12 cellular contexts compared by ENCODE assay signal in the genomic region with DNA sequence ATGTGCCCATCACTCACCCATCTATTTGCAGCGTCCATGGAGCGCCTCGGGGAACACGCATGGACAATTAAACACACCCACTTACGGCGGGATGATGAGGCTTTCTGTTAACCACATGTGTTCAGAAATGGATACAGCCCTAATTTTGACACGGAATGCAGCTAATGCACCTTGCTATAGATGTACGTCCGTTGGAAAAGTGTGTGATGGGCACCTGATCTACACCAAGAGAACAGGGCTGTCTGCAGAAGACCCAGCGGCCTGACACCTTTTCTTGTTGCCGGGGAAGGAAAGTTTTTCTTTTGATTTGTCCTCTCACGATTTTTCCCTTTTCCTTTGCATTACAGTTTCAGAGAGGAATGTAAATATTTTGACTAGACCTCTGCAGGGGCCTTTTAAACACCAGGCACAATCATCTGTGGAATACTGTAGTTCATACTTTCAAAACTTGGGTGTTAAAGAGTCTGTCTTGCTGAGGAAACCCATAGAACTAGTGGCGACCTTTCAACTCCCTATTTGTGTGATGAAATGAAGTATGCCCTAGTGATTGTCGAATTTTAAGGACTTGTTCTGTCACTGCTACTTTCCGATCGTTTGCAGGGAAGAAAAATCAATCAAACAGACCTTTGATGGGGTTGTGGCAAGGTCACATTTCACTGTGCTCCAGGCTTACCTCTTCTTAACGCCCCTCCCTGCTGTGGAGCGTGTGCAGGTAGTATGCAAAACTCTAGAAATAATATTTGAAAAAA. TPM values are rescaled to one million over a fixed set of nuclear protein-coding genes. Genes with fewer than 3 reads are reported as not detected.
DNase-seq lines count a peak whose midpoint lies in the region; ATAC-seq and TF ChIP-seq lines count a peak whose summit lies in the region.
"Had no signal": no experiment of that assay in that cellular context is flagged by ENCODE, and none has a peak within 500 bp of the region (broad histone marks: within the 10 kb centered on the region; RNA-seq: fewer than 3 reads in every experiment).

No MANE protein-coding gene starts in this region.

- H3K36me3 Mint-ChIP-seq in activated CD4-positive, alpha-beta T cell treated with anti-CD3 and anti-CD28 coated beads for 36 hours (ENCODE audit: low read depth) = no peaks in the 10 kb centered on the region
- H3K36me3 Mint-ChIP-seq in activated CD4-positive, alpha-beta T cell treated with anti-CD3 and anti-CD28 coated beads, Interleukin-2, amount 10 ng/mL, durations not matched to agents 7 days and 5 days (ENCODE audit: low read depth) = peaks cover 4% of the 10 kb centered on the region
- H3K36me3 Mint-ChIP-seq in endodermal cell (ENCODE audit: low read depth) = no peaks in the 10 kb centered on the region

- peaks cover 63% of the 10 kb centered on the region for H3K27me3 Mint-ChIP-seq in activated CD4-positive, alpha-beta T cell treated with anti-CD3 and anti-CD28 coated beads for 36 hours
- H3K27me3 Mint-ChIP-seq in activated CD4-positive, alpha-beta T cell treated with anti-CD3 and anti-CD28 coated beads, Interleukin-2, amount 10 ng/mL, durations not matched to agents 7 days and 5 days = peaks cover 66% of the 10 kb centered on the region
- H3K27me3 Mint-ChIP-seq in endodermal cell (ENCODE audit: insufficient read depth) = peaks cover 71% of the 10 kb centered on the region

- no peak overlapping the region for H2AFZ ChIP-seq in osteoblast (ENCODE audit: low read length)

- H3K4me3 Mint-ChIP-seq in activated CD4-positive, alpha-beta T cell treated with anti-CD3 and anti-CD28 coated beads for 36 hours = peak overlapping the region; percentile 18
- H3K4me3 Mint-ChIP-seq in activated CD4-positive, alpha-beta T cell treated with anti-CD3 and anti-CD28 coated beads, Interleukin-2, amount 10 ng/mL, durations not matched to agents 7 days and 5 days = no peak overlapping the region
- peak overlapping the region; percentile 38 for H3K4me3 Mint-ChIP-seq in endodermal cell

- CTCF ChIA-PET in activated CD4-positive, alpha-beta T cell treated with anti-CD3 and anti-CD28 coated beads for 36 hours (lab: Charles Lee) = no interaction called here
- CTCF ChIA-PET in activated CD4-positive, alpha-beta T cell treated with anti-CD3 and anti-CD28 coated beads, Interleukin-2, amount 10 ng/mL, durations not matched to agents 7 days and 5 days (lab: Charles Lee) = no interaction called here

- no peak overlapping the region for H3K27ac ChIP-seq in HUES6 (ENCODE audit: low read depth, low read length)
- H3K27ac ChIP-seq in endodermal cell (ENCODE audit: low read depth, low read length) = no peak overlapping the region
- no peak overlapping the region for H3K27ac ChIP-seq in osteoblast (ENCODE audit: low read depth, low read length)
- H3K27ac ChIP-seq: BLaER1 had no signal

- no peaks in the 10 kb centered on the region for H3K9me3 ChIP-seq in HUES6 (ENCODE audit: control insufficient read depth, insufficient read depth, low read depth, low read length)
- no peaks in the 10 kb centered on the region for H3K9me3 ChIP-seq in endodermal cell (ENCODE audit: control insufficient read depth, low read length)
- no peaks in the 10 kb centered on the region for H3K9me3 ChIP-seq in osteoblast (ENCODE audit: low read depth, low read length)

- H4K20me1 ChIP-seq in osteoblast (ENCODE audit: insufficient read depth, low read length) = no peaks in the 10 kb centered on the region

- ATAC-seq in activated CD4-positive, alpha-beta T cell treated with anti-CD3 and anti-CD28 coated beads for 36 hours = no peak
- no peak for ATAC-seq in GM18870 (IDR thresholded peaks at IDR 0.05; ENCODE audit: unreplicated experiment)
- ATAC-seq: sciatic nerve had no signal

- 5 to 11% methylated on average over 12 to 16 of the region's 18 CpGs for WGBS in endodermal cell (ENCODE audit: insufficient coverage in 1 of 2, insufficient read length in 1 of 2), 2 experiments

- H3K9me3 Mint-ChIP-seq in activated CD4-positive, alpha-beta T cell treated with anti-CD3 and anti-CD28 coated beads for 36 hours (ENCODE audit: low read depth) = no peaks in the 10 kb centered on the region
- H3K9me3 Mint-ChIP-seq in activated CD4-positive, alpha-beta T cell treated with anti-CD3 and anti-CD28 coated beads, Interleukin-2, amount 10 ng/mL, durations not matched to agents 7 days and 5 days = no peaks in the 10 kb centered on the region
- no peaks in the 10 kb centered on the region for H3K9me3 Mint-ChIP-seq in endodermal cell

- no peak for TF ChIP-seq CTCF in endodermal cell (conservative IDR thresholded peaks at IDR 0.05)
- no peak for TF ChIP-seq CTCF in osteoblast (IDR thresholded peaks at IDR 0.05; ENCODE audit: extremely low read depth, low read depth, low read length)

- intact Hi-C loops in activated CD4-positive, alpha-beta T cell treated with anti-CD3 and anti-CD28 coated beads for 36 hours (cut with DNase I, micrococcal nuclease) = loop anchor here (1.0 to 2.0 kb wide), 3 partner anchors 9 to 27 kb away; no protein-coding TSS in a partner anchor

- H3K4me2 ChIP-seq in osteoblast (ENCODE audit: insufficient read depth, low read length) = peak overlapping the region; percentile 36
- H3K4me2 ChIP-seq: BLaER1 had no signal

- H3K36me3 ChIP-seq in HUES6 (ENCODE audit: control insufficient read depth, insufficient read depth, low read length) (no peaks in the 10 kb centered on the region), endodermal cell (ENCODE audit: control insufficient read depth, insufficient read depth, low read length) (no peaks in the 10 kb centered on the region), osteoblast (ENCODE audit: insufficient read depth, low read length) (no peaks in the 10 kb centered on the region)
- H3K36me3 ChIP-seq: BLaER1 had no signal

- H3K4me3 ChIP-seq in HUES6 (ENCODE audit: low read depth, low read length) (peak overlapping the region; percentile 55), endodermal cell (ENCODE audit: low read length) (no peak overlapping the region), osteoblast (ENCODE audit: insufficient read depth, low read length) (no peak overlapping the region)
- H3K4me3 ChIP-seq: BLaER1, lung had no signal

- H3K27ac Mint-ChIP-seq in activated CD4-positive, alpha-beta T cell treated with anti-CD3 and anti-CD28 coated beads for 36 hours = no peak overlapping the region
- H3K27ac Mint-ChIP-seq in activated CD4-positive, alpha-beta T cell treated with anti-CD3 and anti-CD28 coated beads, Interleukin-2, amount 10 ng/mL, durations not matched to agents 7 days and 5 days = no peak overlapping the region
- no peak overlapping the region for H3K27ac Mint-ChIP-seq in endodermal cell

- H3K4me1 ChIP-seq in HUES6 (ENCODE audit: control insufficient read depth, insufficient read depth, low read length) = peaks cover 44% of the 10 kb centered on the region
- peaks cover 25% of the 10 kb centered on the region for H3K4me1 ChIP-seq in endodermal cell (ENCODE audit: control insufficient read depth, insufficient read depth, low read length)
- H3K4me1 ChIP-seq in osteoblast (ENCODE audit: insufficient read depth, low read length) = no peaks in the 10 kb centered on the region
- H3K4me1 ChIP-seq: BLaER1 had no signal

- peaks cover 17% of the 10 kb centered on the region for H3K4me1 Mint-ChIP-seq in activated CD4-positive, alpha-beta T cell treated with anti-CD3 and anti-CD28 coated beads for 36 hours
- H3K4me1 Mint-ChIP-seq in activated CD4-positive, alpha-beta T cell treated with anti-CD3 and anti-CD28 coated beads, Interleukin-2, amount 10 ng/mL, durations not matched to agents 7 days and 5 days = peaks cover 10% of the 10 kb centered on the region
- H3K4me1 Mint-ChIP-seq in endodermal cell = peaks cover 41% of the 10 kb centered on the region

- H3K27me3 ChIP-seq in HUES6 (ENCODE audit: control insufficient read depth, insufficient read depth, low read length) (peaks cover 99% of the 10 kb centered on the region), endodermal cell (ENCODE audit: control insufficient read depth, insufficient read depth, low read length, poor library complexity, severe bottlenecking) (peaks cover 64% of the 10 kb centered on the region), osteoblast (ENCODE audit: insufficient read depth, low read length) (peaks cover 99% of the 10 kb centered on the region)

- H3K9ac ChIP-seq in HUES6 (ENCODE audit: low read length) = no peak overlapping the region
- no peak overlapping the region for H3K9ac ChIP-seq in endodermal cell (ENCODE audit: extremely low read depth, low read length, poor library complexity, severe bottlenecking)
- H3K9ac ChIP-seq: BLaER1 had no signal

- no peak for DNase-seq in activated CD4-positive, alpha-beta T cell treated with anti-CD3 and anti-CD28 coated beads for 36 hours
- no peak for DNase-seq in activated CD4-positive, alpha-beta T cell treated with anti-CD3 and anti-CD28 coated beads, Interleukin-2, amount 10 ng/mL, durations not matched to agents 7 days and 5 days
- DNase-seq in endodermal cell (no peak), osteoblast (ENCODE audit: insufficient read length, low spot score, missing footprints) (peak; percentile 41), DMS79 (lab: John Stamatoyannopoulos, UW) (no peak)
- DNase-seq in stimulated activated CD8-positive, alpha-beta memory T cell treated with anti-CD3 and anti-CD28 coated beads, Interleukin-4, amount 100 ng/mL, for 48 hours = no peak
- DNase-seq: NCI-H1436 treated with DMSO at 0.1 percent for 48 hours had no signal

- POLR2A ChIA-PET in activated CD4-positive, alpha-beta T cell treated with anti-CD3 and anti-CD28 coated beads for 36 hours (lab: Charles Lee) = no interaction called here
- POLR2A ChIA-PET in activated CD4-positive, alpha-beta T cell treated with anti-CD3 and anti-CD28 coated beads, Interleukin-2, amount 10 ng/mL, durations not matched to agents 7 days and 5 days (lab: Charles Lee) = no interaction called here

- H3K79me2 ChIP-seq in osteoblast (ENCODE audit: insufficient read depth, low read length) = no peaks in the 10 kb centered on the region

RNA-seq across cellular contexts. Expression of gene PAX6, which starts 16.5 kb away (rescaled TPM):
- total RNA-seq in activated CD4-positive, alpha-beta T cell treated with anti-CD3 and anti-CD28 coated beads for 36 hours = under 1 TPM in 1 of 2 experiments, not detected in 1; 0.07 TPM
- total RNA-seq in activated CD4-positive, alpha-beta T cell treated with anti-CD3 and anti-CD28 coated beads, Interleukin-2, amount 10 ng/mL, durations not matched to agents 7 days and 5 days = not detected
- total RNA-seq in endodermal cell (1 to 10 TPM; 5.4 to 6.8 TPM), osteoblast (under 0.01 and 0.36 TPM in 2 replicates)
- 37.3 TPM for polyA plus RNA-seq in endodermal cell (2013, experiment 1 of 2)
- 27.0 TPM for polyA plus RNA-seq in endodermal cell (2013, experiment 2 of 2)
- total RNA-seq: lung, sciatic nerve had no signal
